In genomic region chr16:3175157-3176153, GRCh38 we compare ENCODE assay signal across 9 cellular contexts. TPM values are rescaled to one million over a fixed set of nuclear protein-coding genes. Genes with fewer than 3 reads are reported as not detected.
DNase-seq lines count a peak whose midpoint lies in the region; ATAC-seq, FAIRE-seq and TF ChIP-seq lines count a peak whose summit lies in the region.
"Had no signal": no experiment of that assay in that cellular context is flagged by ENCODE, and none has a peak within 500 bp of the region (broad histone marks: within the 10 kb centered on the region; RNA-seq: fewer than 3 reads in every experiment).

No MANE protein-coding gene starts in this region.

- H3K27ac ChIP-seq in left ventricle myocardium inferior (replicated peaks), result no peak overlapping the region

- intact Hi-C loops in left ventricle myocardium inferior (cut with micrococcal nuclease), result no loop called here

- no peak overlapping the region for H3K4me3 ChIP-seq in left ventricle myocardium inferior

- H3K36me3 ChIP-seq in left ventricle myocardium inferior, result no peaks in the 10 kb centered on the region

- peak overlapping the region; percentile 91 for H3K27ac Mint-ChIP-seq in activated T-cell treated with anti-CD3 and anti-CD28 coated beads, Interleukin-2, amount 50 U/mL, for 72 hours

- peaks cover 68% of the 10 kb centered on the region for H3K27me3 Mint-ChIP-seq in activated T-cell treated with anti-CD3 and anti-CD28 coated beads, Interleukin-2, amount 50 U/mL, for 72 hours (ENCODE audit: low read depth)

- no peaks in the 10 kb centered on the region for H3K9me3 Mint-ChIP-seq in activated T-cell treated with anti-CD3 and anti-CD28 coated beads, Interleukin-2, amount 50 U/mL, for 72 hours

- DNase-seq in D341Med (ENCODE audit: low spot score) (peak; percentile 63), HuH-7 (ENCODE audit: low spot score) (peak; percentile 47), kidney glomerular epithelial cell (lab: John Stamatoyannopoulos, UW) (peak; percentile 54), left ventricle myocardium inferior (no peak), D721Med (ENCODE audit: insufficient read length, low spot score) (no peak)
- peak; percentile 54 to 60 for DNase-seq in activated T-cell treated with anti-CD3 and anti-CD28 coated beads, Interleukin-2, amount 50 U/mL, for 72 hours

- H3K36me3 Mint-ChIP-seq in activated T-cell treated with anti-CD3 and anti-CD28 coated beads, Interleukin-2, amount 50 U/mL, for 72 hours (ENCODE audit: insufficient read depth in 2 of 2), result no peaks in the 10 kb centered on the region

- FAIRE-seq in D721Med (lab: Jason Lieb, UNC), result no peak

- peak overlapping the region; percentile 54 to 90 for H3K4me3 Mint-ChIP-seq in activated T-cell treated with anti-CD3 and anti-CD28 coated beads, Interleukin-2, amount 50 U/mL, for 72 hours

- H3K9me3 ChIP-seq in left ventricle myocardium inferior (replicated peaks), result no peaks in the 10 kb centered on the region

- peaks cover 100% of the 10 kb centered on the region for H3K27me3 ChIP-seq in left ventricle myocardium inferior (ENCODE audit: low read depth)

- H3K4me1 Mint-ChIP-seq in activated T-cell treated with anti-CD3 and anti-CD28 coated beads, Interleukin-2, amount 50 U/mL, for 72 hours (ENCODE audit: low read depth), result peaks cover 42% of the 10 kb centered on the region

- ATAC-seq in activated T-cell treated with anti-CD3 and anti-CD28 coated beads, Interleukin-2, amount 50 U/mL, for 72 hours (replicated peaks in 1 of 2), result peak; percentile 2 to 9
- ATAC-seq in GM19324 (IDR thresholded peaks at IDR 0.05; ENCODE audit: low FRiP score, unreplicated experiment) (no peak), HG02938 (IDR thresholded peaks at IDR 0.05; ENCODE audit: unreplicated experiment) (no peak)

- H3K4me1 ChIP-seq in left ventricle myocardium inferior, result peaks cover 29% of the 10 kb centered on the region

- no peak for TF ChIP-seq CTCF in left ventricle myocardium inferior (IDR thresholded peaks at IDR 0.05; ENCODE audit: borderline replicate concordance)
- no peak for TF ChIP-seq CTCF in D721Med (IDR thresholded peaks at IDR 0.05; ENCODE audit: insufficient read depth, missing control alignments)

RNA-seq across cellular contexts. Expression of gene OR1F1, which starts 12.5 kb away (rescaled TPM):
- under 1 TPM in 1 of 2 donors, not detected in 1; 0.35 TPM for total RNA-seq in activated T-cell treated with anti-CD3 and anti-CD28 coated beads, Interleukin-2, amount 50 U/mL, for 72 hours
- total RNA-seq in left ventricle myocardium inferior, result not detected
- total RNA-seq: T-helper 2 cell treated with Interferon-gamma antibody and Interleukin-4, amounts not matched to agents 100 ng/mL and 5 ng/mL, for 36 hours had no signal

RNA-seq across cellular contexts. Expression of gene ZNF213, which starts 40.6 kb away (rescaled TPM):
- total RNA-seq in activated T-cell treated with anti-CD3 and anti-CD28 coated beads, Interleukin-2, amount 50 U/mL, for 72 hours, result 10 to 100 TPM; 12.2 to 16.3 TPM
- total RNA-seq in left ventricle myocardium inferior, result 6.2 TPM

RNA-seq across cellular contexts. Expression of gene ZNF200, which starts 59.5 kb away (rescaled TPM):
- total RNA-seq in activated T-cell treated with anti-CD3 and anti-CD28 coated beads, Interleukin-2, amount 50 U/mL, for 72 hours, result 10 to 100 TPM; 14.8 to 15.5 TPM
- 5.8 TPM for total RNA-seq in left ventricle myocardium inferior

Comparison
In these comparisons a context has a peak if more than half of its experiments do, and no peak if none do; other contexts are left out.
1. DNase-seq: peak in D341Med (single experiment), HuH-7 (single experiment), activated T-cell treated with anti-CD3 and anti-CD28 coated beads, Interleukin-2, amount 50 U/mL, for 72 hours (2 of 2) and kidney glomerular epithelial cell (single experiment); none in left ventricle myocardium inferior (single experiment) and D721Med (single experiment).
2. ATAC-seq: peak in activated T-cell treated with anti-CD3 and anti-CD28 coated beads, Interleukin-2, amount 50 U/mL, for 72 hours (2 of 2); none in GM19324 (single experiment) and HG02938 (single experiment).